ENCODE assay signal across 1 cellular context in the genomic region with DNA sequence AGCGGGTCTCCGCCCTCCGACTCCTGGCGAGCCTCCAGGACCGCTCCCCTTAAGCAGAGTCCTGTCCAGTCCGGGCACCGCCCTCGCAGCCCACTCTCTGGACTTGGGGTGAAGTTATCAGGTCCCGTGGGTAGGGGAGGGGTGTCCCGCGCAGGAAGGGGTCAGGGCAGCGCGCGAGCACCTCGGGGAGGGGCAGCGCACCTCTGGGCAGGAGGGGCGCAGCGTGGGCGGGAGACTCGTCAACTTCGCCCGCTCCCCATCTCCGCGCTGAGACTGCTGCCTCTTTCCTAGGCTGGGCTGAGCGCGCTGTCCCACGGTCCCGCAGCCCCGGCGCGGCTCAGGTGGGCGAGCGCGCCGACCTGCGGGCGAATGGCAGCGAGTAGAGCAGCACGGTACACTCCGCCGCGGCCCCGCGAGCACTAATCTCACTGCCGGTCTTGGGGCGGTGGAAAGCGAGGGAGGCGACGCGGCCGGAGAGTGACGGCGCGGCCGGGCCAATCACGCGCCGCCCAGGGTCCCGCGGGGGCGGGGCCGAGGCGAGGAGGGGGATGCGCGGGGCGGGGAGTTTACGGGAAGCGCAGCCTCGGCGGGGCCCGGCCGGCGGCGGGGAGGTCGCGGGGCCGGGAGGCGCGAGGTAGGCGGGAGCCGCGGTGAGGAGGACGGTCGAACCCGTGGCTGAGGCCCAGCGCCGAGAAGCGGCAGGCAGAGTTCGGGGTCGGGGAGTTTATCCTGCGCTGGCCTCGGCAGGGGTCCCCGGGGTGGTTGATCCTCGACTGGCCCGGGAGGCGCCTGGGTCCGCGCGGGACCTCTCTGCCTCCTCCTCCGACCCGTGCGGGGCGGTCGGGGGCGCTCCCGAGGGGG.
TF ChIP-seq lines count a peak whose summit lies in the region.

Gene MAN1A1 (minus strand): TSS at position 421 of the 861 bp plus-strand sequence. CDS start 696 bp downstream, outside the sequence.

TF ChIP-seq in HepG2, 621 proteins besides CTCF, POLR2A, EP300 and RAD21 (continued from another document and continues in another):
- TF ChIP-seq, protein P1, sequence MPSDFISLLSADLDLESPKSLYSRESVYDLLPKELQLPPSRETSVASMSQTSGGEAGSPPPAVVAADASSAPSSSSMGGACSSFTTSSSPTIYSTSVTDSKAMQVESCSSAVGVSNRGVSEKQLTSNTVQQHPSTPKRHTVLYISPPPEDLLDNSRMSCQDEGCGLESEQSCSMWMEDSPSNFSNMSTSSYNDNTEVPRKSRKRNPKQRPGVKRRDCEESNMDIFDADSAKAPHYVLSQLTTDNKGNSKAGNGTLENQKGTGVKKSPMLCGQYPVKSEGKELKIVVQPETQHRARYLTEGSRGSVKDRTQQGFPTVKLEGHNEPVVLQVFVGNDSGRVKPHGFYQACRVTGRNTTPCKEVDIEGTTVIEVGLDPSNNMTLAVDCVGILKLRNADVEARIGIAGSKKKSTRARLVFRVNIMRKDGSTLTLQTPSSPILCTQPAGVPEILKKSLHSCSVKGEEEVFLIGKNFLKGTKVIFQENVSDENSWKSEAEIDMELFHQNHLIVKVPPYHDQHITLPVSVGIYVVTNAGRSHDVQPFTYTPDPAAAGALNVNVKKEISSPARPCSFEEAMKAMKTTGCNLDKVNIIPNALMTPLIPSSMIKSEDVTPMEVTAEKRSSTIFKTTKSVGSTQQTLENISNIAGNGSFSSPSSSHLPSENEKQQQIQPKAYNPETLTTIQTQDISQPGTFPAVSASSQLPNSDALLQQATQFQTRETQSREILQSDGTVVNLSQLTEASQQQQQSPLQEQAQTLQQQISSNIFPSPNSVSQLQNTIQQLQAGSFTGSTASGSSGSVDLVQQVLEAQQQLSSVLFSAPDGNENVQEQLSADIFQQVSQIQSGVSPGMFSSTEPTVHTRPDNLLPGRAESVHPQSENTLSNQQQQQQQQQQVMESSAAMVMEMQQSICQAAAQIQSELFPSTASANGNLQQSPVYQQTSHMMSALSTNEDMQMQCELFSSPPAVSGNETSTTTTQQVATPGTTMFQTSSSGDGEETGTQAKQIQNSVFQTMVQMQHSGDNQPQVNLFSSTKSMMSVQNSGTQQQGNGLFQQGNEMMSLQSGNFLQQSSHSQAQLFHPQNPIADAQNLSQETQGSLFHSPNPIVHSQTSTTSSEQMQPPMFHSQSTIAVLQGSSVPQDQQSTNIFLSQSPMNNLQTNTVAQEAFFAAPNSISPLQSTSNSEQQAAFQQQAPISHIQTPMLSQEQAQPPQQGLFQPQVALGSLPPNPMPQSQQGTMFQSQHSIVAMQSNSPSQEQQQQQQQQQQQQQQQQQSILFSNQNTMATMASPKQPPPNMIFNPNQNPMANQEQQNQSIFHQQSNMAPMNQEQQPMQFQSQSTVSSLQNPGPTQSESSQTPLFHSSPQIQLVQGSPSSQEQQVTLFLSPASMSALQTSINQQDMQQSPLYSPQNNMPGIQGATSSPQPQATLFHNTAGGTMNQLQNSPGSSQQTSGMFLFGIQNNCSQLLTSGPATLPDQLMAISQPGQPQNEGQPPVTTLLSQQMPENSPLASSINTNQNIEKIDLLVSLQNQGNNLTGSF (CRISPR knock-in tag; IDR thresholded peaks at IDR 0.05): peak; percentile 91
- TF ChIP-seq HDAC6 (IDR thresholded peaks at IDR 0.05; ENCODE audit: low read depth, low read length): no peak
- peak; percentile 67 for TF ChIP-seq IKZF5 (CRISPR knock-in tag; IDR thresholded peaks at IDR 0.05)
- TF ChIP-seq, protein P2, sequence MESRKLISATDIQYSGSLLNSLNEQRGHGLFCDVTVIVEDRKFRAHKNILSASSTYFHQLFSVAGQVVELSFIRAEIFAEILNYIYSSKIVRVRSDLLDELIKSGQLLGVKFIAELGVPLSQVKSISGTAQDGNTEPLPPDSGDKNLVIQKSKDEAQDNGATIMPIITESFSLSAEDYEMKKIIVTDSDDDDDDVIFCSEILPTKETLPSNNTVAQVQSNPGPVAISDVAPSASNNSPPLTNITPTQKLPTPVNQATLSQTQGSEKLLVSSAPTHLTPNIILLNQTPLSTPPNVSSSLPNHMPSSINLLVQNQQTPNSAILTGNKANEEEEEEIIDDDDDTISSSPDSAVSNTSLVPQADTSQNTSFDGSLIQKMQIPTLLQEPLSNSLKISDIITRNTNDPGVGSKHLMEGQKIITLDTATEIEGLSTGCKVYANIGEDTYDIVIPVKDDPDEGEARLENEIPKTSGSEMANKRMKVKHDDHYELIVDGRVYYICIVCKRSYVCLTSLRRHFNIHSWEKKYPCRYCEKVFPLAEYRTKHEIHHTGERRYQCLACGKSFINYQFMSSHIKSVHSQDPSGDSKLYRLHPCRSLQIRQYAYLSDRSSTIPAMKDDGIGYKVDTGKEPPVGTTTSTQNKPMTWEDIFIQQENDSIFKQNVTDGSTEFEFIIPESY (CRISPR knock-in tag; IDR thresholded peaks at IDR 0.05): no peak
- no peak for TF ChIP-seq HHEX (CRISPR knock-in tag; IDR thresholded peaks at IDR 0.05)
- TF ChIP-seq ZBTB26 (CRISPR knock-in tag; IDR thresholded peaks at IDR 0.05; ENCODE audit: borderline replicate concordance): peak; percentile 85; the same call in 1 of the 2 replicates
- TF ChIP-seq, protein P3, sequence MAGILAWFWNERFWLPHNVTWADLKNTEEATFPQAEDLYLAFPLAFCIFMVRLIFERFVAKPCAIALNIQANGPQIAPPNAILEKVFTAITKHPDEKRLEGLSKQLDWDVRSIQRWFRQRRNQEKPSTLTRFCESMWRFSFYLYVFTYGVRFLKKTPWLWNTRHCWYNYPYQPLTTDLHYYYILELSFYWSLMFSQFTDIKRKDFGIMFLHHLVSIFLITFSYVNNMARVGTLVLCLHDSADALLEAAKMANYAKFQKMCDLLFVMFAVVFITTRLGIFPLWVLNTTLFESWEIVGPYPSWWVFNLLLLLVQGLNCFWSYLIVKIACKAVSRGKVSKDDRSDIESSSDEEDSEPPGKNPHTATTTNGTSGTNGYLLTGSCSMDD (CRISPR knock-in tag; IDR thresholded peaks at IDR 0.05): 0 out of 2 replicates have a peak, but pooled peaks have one; percentile 49
- TF ChIP-seq ZBTB20 (CRISPR knock-in tag; IDR thresholded peaks at IDR 0.05; ENCODE audit: borderline replicate concordance, low read depth): peak; percentile 19
- TF ChIP-seq ATF1 (CRISPR knock-in tag; IDR thresholded peaks at IDR 0.05): no peak
- peak; percentile 66 for TF ChIP-seq BCL6 (CRISPR knock-in tag; IDR thresholded peaks at IDR 0.05)
- TF ChIP-seq KLF6 (CRISPR knock-in tag; IDR thresholded peaks at IDR 0.05): peak; percentile 99
- peak; percentile 84; the same call in 1 of the 2 replicates for TF ChIP-seq ZBTB46 (CRISPR knock-in tag; IDR thresholded peaks at IDR 0.05; ENCODE audit: borderline replicate concordance)
- 0 out of 2 replicates have a peak, but pooled peaks have one; percentile 12 for TF ChIP-seq CREM (IDR thresholded peaks at IDR 0.05)
- TF ChIP-seq CREM (CRISPR knock-in tag; IDR thresholded peaks at IDR 0.05): no peak
- TF ChIP-seq RFXANK (CRISPR knock-in tag; IDR thresholded peaks at IDR 0.05): peak; percentile 87; the same call in 1 of the 2 replicates
- no peak for TF ChIP-seq CBX2 (IDR thresholded peaks at IDR 0.05; ENCODE audit: low read depth, low read length)
- no peak; the same call in none of the 2 replicates for TF ChIP-seq CBX2 (CRISPR knock-in tag; IDR thresholded peaks at IDR 0.05; ENCODE audit: low read depth)
- TF ChIP-seq ZGPAT (CRISPR knock-in tag; IDR thresholded peaks at IDR 0.05): peak; percentile 96
- TF ChIP-seq MXD4 (CRISPR knock-in tag; IDR thresholded peaks at IDR 0.05): peak; percentile 96; the same call in 1 of the 2 replicates
- TF ChIP-seq THAP11 (CRISPR knock-in tag; IDR thresholded peaks at IDR 0.05): peak; percentile 76
- TF ChIP-seq, protein P4, sequence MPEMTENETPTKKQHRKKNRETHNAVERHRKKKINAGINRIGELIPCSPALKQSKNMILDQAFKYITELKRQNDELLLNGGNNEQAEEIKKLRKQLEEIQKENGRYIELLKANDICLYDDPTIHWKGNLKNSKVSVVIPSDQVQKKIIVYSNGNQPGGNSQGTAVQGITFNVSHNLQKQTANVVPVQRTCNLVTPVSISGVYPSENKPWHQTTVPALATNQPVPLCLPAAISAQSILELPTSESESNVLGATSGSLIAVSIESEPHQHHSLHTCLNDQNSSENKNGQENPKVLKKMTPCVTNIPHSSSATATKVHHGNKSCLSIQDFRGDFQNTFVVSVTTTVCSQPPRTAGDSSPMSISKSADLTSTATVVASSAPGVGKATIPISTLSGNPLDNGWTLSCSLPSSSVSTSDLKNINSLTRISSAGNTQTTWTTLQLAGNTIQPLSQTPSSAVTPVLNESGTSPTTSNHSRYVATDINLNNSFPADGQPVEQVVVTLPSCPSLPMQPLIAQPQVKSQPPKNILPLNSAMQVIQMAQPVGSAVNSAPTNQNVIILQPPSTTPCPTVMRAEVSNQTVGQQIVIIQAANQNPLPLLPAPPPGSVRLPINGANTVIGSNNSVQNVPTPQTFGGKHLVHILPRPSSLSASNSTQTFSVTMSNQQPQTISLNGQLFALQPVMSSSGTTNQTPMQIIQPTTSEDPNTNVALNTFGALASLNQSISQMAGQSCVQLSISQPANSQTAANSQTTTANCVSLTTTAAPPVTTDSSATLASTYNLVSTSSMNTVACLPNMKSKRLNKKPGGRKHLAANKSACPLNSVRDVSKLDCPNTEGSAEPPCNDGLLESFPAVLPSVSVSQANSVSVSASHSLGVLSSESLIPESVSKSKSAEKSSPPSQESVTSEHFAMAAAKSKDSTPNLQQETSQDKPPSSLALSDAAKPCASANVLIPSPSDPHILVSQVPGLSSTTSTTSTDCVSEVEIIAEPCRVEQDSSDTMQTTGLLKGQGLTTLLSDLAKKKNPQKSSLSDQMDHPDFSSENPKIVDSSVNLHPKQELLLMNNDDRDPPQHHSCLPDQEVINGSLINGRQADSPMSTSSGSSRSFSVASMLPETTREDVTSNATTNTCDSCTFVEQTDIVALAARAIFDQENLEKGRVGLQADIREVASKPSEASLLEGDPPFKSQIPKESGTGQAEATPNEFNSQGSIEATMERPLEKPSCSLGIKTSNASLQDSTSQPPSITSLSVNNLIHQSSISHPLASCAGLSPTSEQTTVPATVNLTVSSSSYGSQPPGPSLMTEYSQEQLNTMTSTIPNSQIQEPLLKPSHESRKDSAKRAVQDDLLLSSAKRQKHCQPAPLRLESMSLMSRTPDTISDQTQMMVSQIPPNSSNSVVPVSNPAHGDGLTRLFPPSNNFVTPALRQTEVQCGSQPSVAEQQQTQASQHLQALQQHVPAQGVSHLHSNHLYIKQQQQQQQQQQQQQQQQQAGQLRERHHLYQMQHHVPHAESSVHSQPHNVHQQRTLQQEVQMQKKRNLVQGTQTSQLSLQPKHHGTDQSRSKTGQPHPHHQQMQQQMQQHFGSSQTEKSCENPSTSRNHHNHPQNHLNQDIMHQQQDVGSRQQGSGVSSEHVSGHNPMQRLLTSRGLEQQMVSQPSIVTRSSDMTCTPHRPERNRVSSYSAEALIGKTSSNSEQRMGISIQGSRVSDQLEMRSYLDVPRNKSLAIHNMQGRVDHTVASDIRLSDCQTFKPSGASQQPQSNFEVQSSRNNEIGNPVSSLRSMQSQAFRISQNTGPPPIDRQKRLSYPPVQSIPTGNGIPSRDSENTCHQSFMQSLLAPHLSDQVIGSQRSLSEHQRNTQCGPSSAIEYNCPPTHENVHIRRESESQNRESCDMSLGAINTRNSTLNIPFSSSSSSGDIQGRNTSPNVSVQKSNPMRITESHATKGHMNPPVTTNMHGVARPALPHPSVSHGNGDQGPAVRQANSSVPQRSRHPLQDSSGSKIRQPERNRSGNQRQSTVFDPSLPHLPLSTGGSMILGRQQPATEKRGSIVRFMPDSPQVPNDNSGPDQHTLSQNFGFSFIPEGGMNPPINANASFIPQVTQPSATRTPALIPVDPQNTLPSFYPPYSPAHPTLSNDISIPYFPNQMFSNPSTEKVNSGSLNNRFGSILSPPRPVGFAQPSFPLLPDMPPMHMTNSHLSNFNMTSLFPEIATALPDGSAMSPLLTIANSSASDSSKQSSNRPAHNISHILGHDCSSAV (CRISPR knock-in tag; IDR thresholded peaks at IDR 0.05; ENCODE audit: borderline replicate concordance): no peak
- peak; percentile 95 for TF ChIP-seq ZNF580 (CRISPR knock-in tag; IDR thresholded peaks at IDR 0.05; ENCODE audit: borderline replicate concordance, low read depth)
